ENCODE assay signal across 11 cellular contexts in genomic region chr2:237487496-237487895, GRCh38. TPM values are rescaled to one million over a fixed set of nuclear protein-coding genes. Genes with fewer than 3 reads are reported as not detected.
A peak's percentile ranks its signal among the peaks of the same experiment; 100 is the strongest.
DNase-seq lines count a peak whose midpoint lies in the region; FAIRE-seq and TF ChIP-seq lines count a peak whose summit lies in the region.
"Had no signal": no experiment of that assay in that cellular context is flagged by ENCODE, and none has a peak within 500 bp of the region (broad histone marks: within the 10 kb centered on the region; RNA-seq: fewer than 3 reads in every experiment).

No MANE protein-coding gene starts in this region.

- H3K4me1 ChIP-seq in iPS-18a (ENCODE audit: control insufficient read depth, low read depth, low read length) (peaks cover 23% of the 10 kb centered on the region), skeletal muscle tissue (ENCODE audit: control insufficient read depth in 3 of 3, insufficient read depth in 3 of 3, low read length in 3 of 3) (peaks cover 19 to 28% (median 24%) of the 10 kb centered on the region in 3 donors)

- no peak for DNase-seq in H7
- DNase-seq in bronchial epithelial cell (ENCODE audit: low read depth) = no peak
- DNase-seq in NCI-H82 (lab: John Stamatoyannopoulos, UW) = no peak
- no peak for DNase-seq in NCI-H2196 treated with DMSO at 0.1 percent for 48 hours (lab: John Stamatoyannopoulos, UW; ENCODE audit: unreplicated experiment)
- no peak for DNase-seq in OCI-M2 (lab: John Stamatoyannopoulos, UW; ENCODE audit: unreplicated experiment)
- no peak for DNase-seq in epidermal melanocyte (ENCODE audit: insufficient read length, low spot score)
- DNase-seq: immature natural killer cell had no signal

- TF ChIP-seq CTCF in bronchial epithelial cell (IDR thresholded peaks at IDR 0.05; ENCODE audit: insufficient read depth, low read length, severe bottlenecking) = no peak

- H3K9ac ChIP-seq in iPS-18a (ENCODE audit: low read length) (no peak overlapping the region), skeletal muscle tissue (ENCODE audit: low read depth in 1 of 3, low read length in 3 of 3) (peak overlapping the region; percentile 4 to 87 (median 60))
- H3K9ac ChIP-seq: KMS-11 had no signal

- H3K9me3 ChIP-seq in iPS-18a (ENCODE audit: control insufficient read depth, low read depth, low read length) (peaks cover 9% of the 10 kb centered on the region), skeletal muscle tissue (ENCODE audit: control insufficient read depth in 3 of 3, low read length in 3 of 3) (peaks cover 5 to 9% (median 7%) of the 10 kb centered on the region in 3 donors)

- H3K4me3 ChIP-seq in H7 (ENCODE audit: insufficient read depth, low read depth, low read length) (peak overlapping the region; percentile 57), bronchial epithelial cell (ENCODE audit: low read depth, low read length) (peak overlapping the region; percentile 54), iPS-18a (ENCODE audit: low read length) (peak overlapping the region; percentile 49), skeletal muscle tissue (ENCODE audit: low read length in 3 of 3) (peak overlapping the region; percentile 70 to 79 (median 72))

- H3K36me3 ChIP-seq in H7 (replicated peaks; ENCODE audit: control insufficient read depth, insufficient read depth, low read length) (no peaks in the 10 kb centered on the region), bronchial epithelial cell (ENCODE audit: control insufficient read depth, insufficient read depth, low read length) (no peaks in the 10 kb centered on the region), iPS-18a (ENCODE audit: control insufficient read depth, low read depth, low read length) (no peaks in the 10 kb centered on the region), skeletal muscle tissue (ENCODE audit: control insufficient read depth in 3 of 3, insufficient read depth in 3 of 3, low read length in 3 of 3) (peaks cover 0 to 3% (median 0%) of the 10 kb centered on the region in 3 donors)

- H3K27ac ChIP-seq in iPS-18a (ENCODE audit: low read length) (no peak overlapping the region), skeletal muscle tissue (ENCODE audit: low read depth, low read length) (no peak overlapping the region)
- H3K27ac ChIP-seq: KMS-11 had no signal

- no peak for FAIRE-seq in bronchial epithelial cell (lab: Jason Lieb, UNC)
- FAIRE-seq: RCC 7860 had no signal

- H3K27me3 ChIP-seq in H7 (ENCODE audit: control insufficient read depth, insufficient read depth, low read length) = peaks cover 41% of the 10 kb centered on the region
- no peaks in the 10 kb centered on the region for H3K27me3 ChIP-seq in bronchial epithelial cell (ENCODE audit: control insufficient read depth, insufficient read depth, low read length)
- H3K27me3 ChIP-seq in iPS-18a (ENCODE audit: control insufficient read depth, insufficient read depth, low read length) = peaks cover 53% of the 10 kb centered on the region
- peaks cover 0 to 26% (median 12%) of the 10 kb centered on the region in 3 donors for H3K27me3 ChIP-seq in skeletal muscle tissue (ENCODE audit: control insufficient read depth in 3 of 3, insufficient read depth in 3 of 3, low read length in 3 of 3)

RNA-seq across cellular contexts. Expression of gene MLPH, which starts 0.4 kb away (rescaled TPM):
- total RNA-seq in H7 (2014; rRNA removed; shearing (Covaris generic)) = 1.1 and 6.1 TPM in 2 replicates
- total RNA-seq in bronchial epithelial cell (6.6 and 14.7 TPM in 2 replicates), skeletal muscle tissue (not detected)
